Comparison of ENCODE assay signal across 11 cellular contexts in the genomic region with DNA sequence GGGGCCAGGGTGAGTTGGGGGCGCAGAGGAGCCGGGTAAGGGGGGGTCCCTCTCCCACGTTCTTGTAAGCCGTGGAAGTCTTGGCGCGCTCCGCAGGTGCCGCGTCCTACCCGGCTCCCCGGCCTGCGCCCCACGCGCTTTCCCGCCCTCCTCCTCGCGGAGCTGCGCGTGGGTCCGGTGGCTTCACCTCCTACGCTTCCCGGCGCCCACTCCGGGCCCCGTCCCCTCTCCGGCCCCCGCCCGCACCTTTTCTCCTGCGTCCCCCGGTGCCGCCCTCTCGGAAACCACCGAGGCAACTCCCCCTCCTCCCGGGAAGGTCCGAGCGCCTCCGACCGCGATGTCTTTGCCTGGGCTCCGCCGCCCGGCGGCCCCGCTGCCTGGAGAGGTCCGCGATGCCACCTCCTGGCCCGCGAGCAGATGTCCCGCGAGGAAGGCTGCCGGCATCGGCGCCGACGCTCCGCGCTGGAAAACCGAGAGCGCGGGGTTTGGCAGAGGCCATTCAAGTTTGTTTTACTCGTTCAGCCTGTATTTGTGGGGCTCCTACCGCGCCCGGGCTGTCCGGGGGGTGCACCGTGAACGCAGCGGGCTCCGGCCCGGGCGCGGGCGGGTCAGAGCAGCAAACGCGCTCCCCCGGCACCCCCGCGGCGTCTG. TPM values are rescaled to one million over a fixed set of nuclear protein-coding genes. Genes with fewer than 3 reads are reported as not detected.
A peak's percentile ranks its signal among the peaks of the same experiment; 100 is the strongest.
DNase-seq lines count a peak whose midpoint lies in the region; ATAC-seq and TF ChIP-seq lines count a peak whose summit lies in the region.
"Had no signal": no experiment of that assay in that cellular context is flagged by ENCODE, and none has a peak within 500 bp of the region (broad histone marks: within the 10 kb centered on the region; RNA-seq: fewer than 3 reads in every experiment).

No MANE protein-coding gene starts in this region.

- POLR2A ChIA-PET in HEK293 (lab: Yijun Ruan, JAX) = no interaction called here

- H3K36me3 ChIP-seq in HEK293 (ENCODE audit: control insufficient read depth in 2 of 2, insufficient read depth in 1 of 2, low read length in 2 of 2) = no peaks in the 10 kb centered on the region
- H3K36me3 ChIP-seq in ectodermal cell (ENCODE audit: control insufficient read depth, insufficient read depth, low read length) = no peaks in the 10 kb centered on the region

- H3K4me3 Mint-ChIP-seq in activated T-cell treated with anti-CD3 and anti-CD28 coated beads, Interleukin-2, amount 50 U/mL, for 24 hours = no peak overlapping the region

- peaks cover 4% of the 10 kb centered on the region for H3K4me1 Mint-ChIP-seq in activated T-cell treated with anti-CD3 and anti-CD28 coated beads, Interleukin-2, amount 50 U/mL, for 24 hours (ENCODE audit: low read depth)

- 2 to 3% methylated on average over 79 of the region's 79 CpGs for WGBS in ectodermal cell, 2 experiments

- no peak overlapping the region for H3K27ac Mint-ChIP-seq in activated T-cell treated with anti-CD3 and anti-CD28 coated beads, Interleukin-2, amount 50 U/mL, for 24 hours

- no peaks in the 10 kb centered on the region for H3K9me3 Mint-ChIP-seq in activated T-cell treated with anti-CD3 and anti-CD28 coated beads, Interleukin-2, amount 50 U/mL, for 24 hours

- DNase-seq in 8988T (peak; percentile 91), left lobe of liver (ENCODE audit: low spot score) (no peak), hippocampal formation (lab: John Stamatoyannopoulos, UW) (no peak)
- no peak for DNase-seq in activated T-cell treated with anti-CD3 and anti-CD28 coated beads, Interleukin-2, amount 50 U/mL, for 24 hours

- CTCF ChIA-PET in HEK293 (lab: Yijun Ruan, JAX) = interaction anchor here (0.7 kb wide), 1 partner anchor 18 kb away, joined by 3 read pairs; no protein-coding TSS in a partner anchor

- H3K4me3 ChIP-seq in HEK293 (ENCODE audit: low read depth, low read length) = no peak overlapping the region
- peak overlapping the region; percentile 2 for H3K4me3 ChIP-seq in ectodermal cell (ENCODE audit: insufficient read depth, low read depth, low read length)

- peaks cover 43% of the 10 kb centered on the region for H3K27me3 Mint-ChIP-seq in activated T-cell treated with anti-CD3 and anti-CD28 coated beads, Interleukin-2, amount 50 U/mL, for 24 hours

- H3K36me3 Mint-ChIP-seq in activated T-cell treated with anti-CD3 and anti-CD28 coated beads, Interleukin-2, amount 50 U/mL, for 24 hours (ENCODE audit: low read depth) = peaks cover 3% of the 10 kb centered on the region

- H3K27me3 ChIP-seq in ectodermal cell (ENCODE audit: control insufficient read depth, insufficient read depth, low read length, poor library complexity, severe bottlenecking) = peaks cover 84% of the 10 kb centered on the region

- H3K27ac ChIP-seq in HEK293 (ENCODE audit: extremely low read depth, low read depth, low read length) (no peak overlapping the region), ectodermal cell (ENCODE audit: insufficient read depth, low read depth, low read length, poor library complexity, severe bottlenecking) (no peak overlapping the region)

- peak; percentile 47; the same call in 1 of the 2 replicates for TF ChIP-seq CTCF in HEK293 (tag by site-specific recombination; IDR thresholded peaks at IDR 0.05)

- H3K4me1 ChIP-seq in HEK293 (ENCODE audit: control insufficient read depth, insufficient read depth, low read length) (peaks cover 3% of the 10 kb centered on the region), ectodermal cell (ENCODE audit: control insufficient read depth, insufficient read depth, low read length) (peaks cover 15% of the 10 kb centered on the region)

- ATAC-seq in left lobe of liver (peak; percentile 64), GM21360 (IDR thresholded peaks at IDR 0.05; ENCODE audit: unreplicated experiment) (no peak), GM19455 (IDR thresholded peaks at IDR 0.05; ENCODE audit: unreplicated experiment) (no peak)

- H3K9me3 ChIP-seq in HEK293 (ENCODE audit: control insufficient read depth, insufficient read depth, low read depth, low read length) (no peaks in the 10 kb centered on the region), ectodermal cell (ENCODE audit: control insufficient read depth, low read length) (no peaks in the 10 kb centered on the region)

TF ChIP-seq in HEK293, 187 proteins besides CTCF, POLR2A, EP300 and RAD21 (continues in another document):
- TF ChIP-seq ZNF132 (tag by site-specific recombination; IDR thresholded peaks at IDR 0.05; ENCODE audit: borderline replicate concordance) (no peak), ZNF621 (tag by site-specific recombination; IDR thresholded peaks at IDR 0.05) (no peak), GLI4 (tag by site-specific recombination; IDR thresholded peaks at IDR 0.05) (0 out of 2 replicates have a peak, but pooled peaks have one; percentile 36), SCRT2 (tag by site-specific recombination; IDR thresholded peaks at IDR 0.05) (peak; percentile 22; the same call in 1 of the 2 replicates), SP2 (tag by site-specific recombination; IDR thresholded peaks at IDR 0.05) (peak; percentile 14; the same call in 1 of the 2 replicates), ZSCAN23 (tag by site-specific recombination; IDR thresholded peaks at IDR 0.05) (no peak), ZNF214 (tag by site-specific recombination; IDR thresholded peaks at IDR 0.05; ENCODE audit: borderline replicate concordance) (no peak), EGR2 (tag by site-specific recombination; IDR thresholded peaks at IDR 0.05; ENCODE audit: low read depth) (peak; percentile 91), ZNF76 (tag by site-specific recombination; IDR thresholded peaks at IDR 0.05; ENCODE audit: borderline replicate concordance, low read depth) (0 out of 2 replicates have a peak, but pooled peaks have one; percentile 19), GLIS1 (tag by site-specific recombination; IDR thresholded peaks at IDR 0.05) (peak; percentile 56), ZNF155 (tag by site-specific recombination; IDR thresholded peaks at IDR 0.05) (no peak), ZNF248 (tag by site-specific recombination; IDR thresholded peaks at IDR 0.05) (no peak), ZXDB (tag by site-specific recombination; IDR thresholded peaks at IDR 0.05) (no peak), PATZ1 (tag by site-specific recombination; IDR thresholded peaks at IDR 0.05) (peak; percentile 77; the same call in 1 of the 2 replicates), ZNF585B (tag by site-specific recombination; IDR thresholded peaks at IDR 0.05) (no peak), ZNF530 (tag by site-specific recombination; IDR thresholded peaks at IDR 0.05; ENCODE audit: low read depth) (no peak)
- TF ChIP-seq, protein P1, sequence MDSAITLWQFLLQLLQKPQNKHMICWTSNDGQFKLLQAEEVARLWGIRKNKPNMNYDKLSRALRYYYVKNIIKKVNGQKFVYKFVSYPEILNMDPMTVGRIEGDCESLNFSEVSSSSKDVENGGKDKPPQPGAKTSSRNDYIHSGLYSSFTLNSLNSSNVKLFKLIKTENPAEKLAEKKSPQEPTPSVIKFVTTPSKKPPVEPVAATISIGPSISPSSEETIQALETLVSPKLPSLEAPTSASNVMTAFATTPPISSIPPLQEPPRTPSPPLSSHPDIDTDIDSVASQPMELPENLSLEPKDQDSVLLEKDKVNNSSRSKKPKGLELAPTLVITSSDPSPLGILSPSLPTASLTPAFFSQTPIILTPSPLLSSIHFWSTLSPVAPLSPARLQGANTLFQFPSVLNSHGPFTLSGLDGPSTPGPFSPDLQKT (IDR thresholded peaks at IDR 0.05; ENCODE audit: borderline replicate concordance, low read depth, low read length) = no peak
- TF ChIP-seq, protein P2, sequence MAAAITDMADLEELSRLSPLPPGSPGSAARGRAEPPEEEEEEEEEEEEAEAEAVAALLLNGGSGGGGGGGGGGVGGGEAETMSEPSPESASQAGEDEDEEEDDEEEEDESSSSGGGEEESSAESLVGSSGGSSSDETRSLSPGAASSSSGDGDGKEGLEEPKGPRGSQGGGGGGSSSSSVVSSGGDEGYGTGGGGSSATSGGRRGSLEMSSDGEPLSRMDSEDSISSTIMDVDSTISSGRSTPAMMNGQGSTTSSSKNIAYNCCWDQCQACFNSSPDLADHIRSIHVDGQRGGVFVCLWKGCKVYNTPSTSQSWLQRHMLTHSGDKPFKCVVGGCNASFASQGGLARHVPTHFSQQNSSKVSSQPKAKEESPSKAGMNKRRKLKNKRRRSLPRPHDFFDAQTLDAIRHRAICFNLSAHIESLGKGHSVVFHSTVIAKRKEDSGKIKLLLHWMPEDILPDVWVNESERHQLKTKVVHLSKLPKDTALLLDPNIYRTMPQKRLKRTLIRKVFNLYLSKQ (tag by site-specific recombination; IDR thresholded peaks at IDR 0.05; ENCODE audit: borderline replicate concordance) = no peak

RNA-seq across cellular contexts. Expression of gene NKX6-2, which starts 2.4 kb away (rescaled TPM):
- polyA plus RNA-seq in ectodermal cell (2013, experiment 1 of 4) = 0.52 TPM
- 0.09 TPM for polyA plus RNA-seq in ectodermal cell (2013, experiment 2 of 4)
- polyA plus RNA-seq in ectodermal cell (2013, experiment 3 of 4) = 0.32 TPM
- 0.49 TPM for polyA plus RNA-seq in ectodermal cell (2013, experiment 4 of 4)
- not detected for total RNA-seq in left lobe of liver
- total RNA-seq: activated CD8-positive, alpha-beta memory T cell treated with anti-CD3 and anti-CD28 coated beads for 36 hours; skeletal muscle tissue; temporal lobe had no signal
